1 cellular context compared by ENCODE assay signal in the genomic region with DNA sequence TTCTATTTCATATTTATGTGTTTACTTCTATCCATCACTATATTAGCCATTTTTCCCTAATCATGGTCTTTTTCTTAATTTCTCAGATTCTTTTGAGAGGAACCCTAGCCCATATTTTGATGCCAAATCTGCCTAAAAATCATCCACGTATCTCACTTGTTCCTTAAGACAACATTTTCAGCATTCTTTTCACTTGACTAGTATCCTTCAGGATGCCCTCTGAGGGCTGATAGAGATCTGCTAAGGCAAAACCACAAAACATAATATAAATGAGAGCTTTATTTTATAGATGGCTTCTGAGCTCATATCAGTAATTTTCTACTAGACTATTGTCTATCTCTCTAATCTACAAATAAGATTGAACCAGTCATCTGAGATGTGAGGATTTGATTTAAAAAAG.
TF ChIP-seq lines count a peak whose summit lies in the region.

No MANE protein-coding gene starts in this region.

TF ChIP-seq in SK-N-SH, 30 proteins besides CTCF, POLR2A, EP300 and RAD21:
- TF ChIP-seq, protein P1, sequence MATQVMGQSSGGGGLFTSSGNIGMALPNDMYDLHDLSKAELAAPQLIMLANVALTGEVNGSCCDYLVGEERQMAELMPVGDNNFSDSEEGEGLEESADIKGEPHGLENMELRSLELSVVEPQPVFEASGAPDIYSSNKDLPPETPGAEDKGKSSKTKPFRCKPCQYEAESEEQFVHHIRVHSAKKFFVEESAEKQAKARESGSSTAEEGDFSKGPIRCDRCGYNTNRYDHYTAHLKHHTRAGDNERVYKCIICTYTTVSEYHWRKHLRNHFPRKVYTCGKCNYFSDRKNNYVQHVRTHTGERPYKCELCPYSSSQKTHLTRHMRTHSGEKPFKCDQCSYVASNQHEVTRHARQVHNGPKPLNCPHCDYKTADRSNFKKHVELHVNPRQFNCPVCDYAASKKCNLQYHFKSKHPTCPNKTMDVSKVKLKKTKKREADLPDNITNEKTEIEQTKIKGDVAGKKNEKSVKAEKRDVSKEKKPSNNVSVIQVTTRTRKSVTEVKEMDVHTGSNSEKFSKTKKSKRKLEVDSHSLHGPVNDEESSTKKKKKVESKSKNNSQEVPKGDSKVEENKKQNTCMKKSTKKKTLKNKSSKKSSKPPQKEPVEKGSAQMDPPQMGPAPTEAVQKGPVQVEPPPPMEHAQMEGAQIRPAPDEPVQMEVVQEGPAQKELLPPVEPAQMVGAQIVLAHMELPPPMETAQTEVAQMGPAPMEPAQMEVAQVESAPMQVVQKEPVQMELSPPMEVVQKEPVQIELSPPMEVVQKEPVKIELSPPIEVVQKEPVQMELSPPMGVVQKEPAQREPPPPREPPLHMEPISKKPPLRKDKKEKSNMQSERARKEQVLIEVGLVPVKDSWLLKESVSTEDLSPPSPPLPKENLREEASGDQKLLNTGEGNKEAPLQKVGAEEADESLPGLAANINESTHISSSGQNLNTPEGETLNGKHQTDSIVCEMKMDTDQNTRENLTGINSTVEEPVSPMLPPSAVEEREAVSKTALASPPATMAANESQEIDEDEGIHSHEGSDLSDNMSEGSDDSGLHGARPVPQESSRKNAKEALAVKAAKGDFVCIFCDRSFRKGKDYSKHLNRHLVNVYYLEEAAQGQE (IDR thresholded peaks at IDR 0.05; ENCODE audit: low read depth, low read length) = no peak
- TF ChIP-seq TCF12 (IDR thresholded peaks at IDR 0.05) = peak; percentile 71
- no peak for TF ChIP-seq CHD2 (IDR thresholded peaks at IDR 0.05; ENCODE audit: low read length, partially characterized antibody)
- no peak for TF ChIP-seq GABPA (IDR thresholded peaks at IDR 0.05; ENCODE audit: low read depth)
- peak; percentile 47; the same call in 1 of the 2 replicates for TF ChIP-seq FOSL2 (IDR thresholded peaks at IDR 0.05; ENCODE audit: borderline replicate concordance, low read depth)
- TF ChIP-seq TEAD4 (IDR thresholded peaks at IDR 0.05; ENCODE audit: borderline replicate concordance, insufficient read depth) = peak; percentile 81
- TF ChIP-seq, protein P2, sequence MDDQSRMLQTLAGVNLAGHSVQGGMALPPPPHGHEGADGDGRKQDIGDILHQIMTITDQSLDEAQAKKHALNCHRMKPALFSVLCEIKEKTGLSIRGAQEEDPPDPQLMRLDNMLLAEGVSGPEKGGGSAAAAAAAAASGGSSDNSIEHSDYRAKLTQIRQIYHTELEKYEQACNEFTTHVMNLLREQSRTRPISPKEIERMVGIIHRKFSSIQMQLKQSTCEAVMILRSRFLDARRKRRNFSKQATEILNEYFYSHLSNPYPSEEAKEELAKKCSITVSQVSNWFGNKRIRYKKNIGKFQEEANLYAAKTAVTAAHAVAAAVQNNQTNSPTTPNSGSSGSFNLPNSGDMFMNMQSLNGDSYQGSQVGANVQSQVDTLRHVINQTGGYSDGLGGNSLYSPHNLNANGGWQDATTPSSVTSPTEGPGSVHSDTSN (IDR thresholded peaks at IDR 0.05) = peak; percentile 73
- TF ChIP-seq RCOR1 (IDR thresholded peaks at IDR 0.05; ENCODE audit: low read length) = no peak
- peak; percentile 41; the same call in 1 of the 2 replicates for TF ChIP-seq FOXM1 (IDR thresholded peaks at IDR 0.05; ENCODE audit: low read depth)
- TF ChIP-seq JUND (IDR thresholded peaks at IDR 0.05) = peak; percentile 82
- peak; percentile 49; the same call in 1 of the 2 replicates for TF ChIP-seq NFIC (IDR thresholded peaks at IDR 0.05; ENCODE audit: borderline replicate concordance)
- no peak for TF ChIP-seq GATA2 (CRISPR knock-in tag; IDR thresholded peaks at IDR 0.05)
